ENCODE assay signal across 9 cellular contexts in genomic region chr18:65750421-65751144, GRCh38. TPM values are rescaled to one million over a fixed set of nuclear protein-coding genes. Genes with fewer than 3 reads are reported as not detected.
DNase-seq lines count a peak whose midpoint lies in the region; ATAC-seq and TF ChIP-seq lines count a peak whose summit lies in the region.
"Had no signal": no experiment of that assay in that cellular context is flagged by ENCODE, and none has a peak within 500 bp of the region (broad histone marks: within the 10 kb centered on the region; RNA-seq: fewer than 3 reads in every experiment).

TSS of gene CDH7 (plus strand) at chr18:65751012. CDS start at chr18:65762843, 11,831 bp downstream.

- H3K4me2 ChIP-seq in PC-9: peak within 1 kb of the TSS; percentile 76

- H3K4me1 ChIP-seq in PC-9 (replicated peaks; ENCODE audit: insufficient read depth): no peaks in the 10 kb centered on the region
- peaks cover 4% of the 10 kb centered on the region for H3K4me1 ChIP-seq in iPS-15b (ENCODE audit: control insufficient read depth, insufficient read depth, low read length)
- peaks cover 0 to 3% (median 0%) of the 10 kb centered on the region in 3 donors for H3K4me1 ChIP-seq in skeletal muscle tissue (ENCODE audit: control insufficient read depth in 3 of 3, insufficient read depth in 3 of 3, low read length in 3 of 3)
- peaks cover 15% of the 10 kb centered on the region for H3K4me1 ChIP-seq in body of pancreas

- no TSS peak for BruUV-seq in PC-9 (replicated peaks; lab: Mats Ljungman, UMichigan)

- no peaks in the 10 kb centered on the region for H3K27me3 ChIP-seq in PC-9 (ENCODE audit: insufficient read depth, low read depth)
- H3K27me3 ChIP-seq in iPS-15b (ENCODE audit: control insufficient read depth, insufficient read depth, low read length): peaks cover 39% of the 10 kb centered on the region
- peaks cover 19 to 25% (median 21%) of the 10 kb centered on the region in 3 donors for H3K27me3 ChIP-seq in skeletal muscle tissue (ENCODE audit: control insufficient read depth in 3 of 3, insufficient read depth in 3 of 3, low read length in 3 of 3)
- no peaks in the 10 kb centered on the region for H3K27me3 ChIP-seq in body of pancreas

- no peaks in the 10 kb centered on the region; the same call in 1 of the 2 replicates for H3K9me2 ChIP-seq in PC-9 (ENCODE audit: insufficient read depth)

- no peak for ATAC-seq in body of pancreas
- no peak for ATAC-seq in GM18498 (IDR thresholded peaks at IDR 0.05; ENCODE audit: unreplicated experiment)

- intact Hi-C loops in PC-9 (cut with micrococcal nuclease; ENCODE audit: unreplicated experiment): no loop called here
- intact Hi-C loops in body of pancreas (cut with DNase I): no loop called here

- no peaks in the 10 kb centered on the region for H3K36me3 ChIP-seq in PC-9 (ENCODE audit: low read depth)
- H3K36me3 ChIP-seq in iPS-15b (ENCODE audit: control insufficient read depth, insufficient read depth, low read length): no peaks in the 10 kb centered on the region
- H3K36me3 ChIP-seq in skeletal muscle tissue (ENCODE audit: control insufficient read depth in 3 of 3, insufficient read depth in 3 of 3, low read length in 3 of 3): no peaks in the 10 kb centered on the region
- H3K36me3 ChIP-seq in body of pancreas (replicated peaks in 1 of 2; ENCODE audit: insufficient read depth in 1 of 2, low read depth in 2 of 2): no peaks in the 10 kb centered on the region

- DNase-seq in HT1080 (ENCODE audit: low read depth): peak; percentile 39
- peak in 1 of 2 experiments; percentile 30 for DNase-seq in PC-9
- no peak for DNase-seq in body of pancreas
- DNase-seq in HuH-7 (ENCODE audit: low spot score): no peak
- no peak for DNase-seq in KG1 (lab: John Stamatoyannopoulos, UW)
- DNase-seq: activated naive CD4-positive, alpha-beta T cell had no signal

- TF ChIP-seq POLR2A in body of pancreas (IDR thresholded peaks at IDR 0.05): no peak

- no peaks in the 10 kb centered on the region for H3F3A ChIP-seq in PC-9 (ENCODE audit: insufficient read depth, low read depth)

- peak within 1 kb of the TSS; percentile 56 for H2AFZ ChIP-seq in PC-9

- no peaks in the 10 kb centered on the region for H4K20me1 ChIP-seq in PC-9 (ENCODE audit: insufficient read depth)

- H3K27ac ChIP-seq in PC-9 (no peak within 1 kb of the TSS), skeletal muscle tissue (ENCODE audit: low read depth, low read length) (no peak within 1 kb of the TSS), body of pancreas (no peak within 1 kb of the TSS)

- H3K4me3 ChIP-seq in PC-9 (peak within 1 kb of the TSS; percentile 53; the same call in 1 of the 2 replicates), iPS-15b (ENCODE audit: low read depth, low read length) (peak within 1 kb of the TSS; percentile 92), skeletal muscle tissue (ENCODE audit: low read length in 3 of 3) (peak within 1 kb of the TSS in 2 of 3 donors; percentile 43 to 45), body of pancreas (no peak within 1 kb of the TSS)

- TF ChIP-seq CTCF in PC-9 (conservative IDR thresholded peaks at IDR 0.05): no peak
- TF ChIP-seq CTCF in body of pancreas (IDR thresholded peaks at IDR 0.05): no peak

- no peak within 1 kb of the TSS for H3K9ac ChIP-seq in iPS-15b (ENCODE audit: low read depth, low read length)
- no peak within 1 kb of the TSS for H3K9ac ChIP-seq in skeletal muscle tissue (ENCODE audit: low read depth in 1 of 3, low read length in 3 of 3)

- no peaks in the 10 kb centered on the region for H3K9me3 ChIP-seq in PC-9 (ENCODE audit: insufficient read depth, low read depth)
- H3K9me3 ChIP-seq in iPS-15b (ENCODE audit: control insufficient read depth, insufficient read depth, low read length): no peaks in the 10 kb centered on the region
- no peaks in the 10 kb centered on the region for H3K9me3 ChIP-seq in skeletal muscle tissue (ENCODE audit: control insufficient read depth in 3 of 3, low read length in 3 of 3)
- H3K9me3 ChIP-seq in body of pancreas: no peaks in the 10 kb centered on the region

- 0 to 1% methylated on average over 28 to 79 of the region's 85 CpGs for whole genome bisulfite sequencing in body of pancreas, 2 donors

- POLR2A ChIA-PET in PC-9 (lab: Charles Lee; ENCODE audit: unreplicated experiment): no interaction called here

- CTCF ChIA-PET in PC-9 (lab: Charles Lee): no interaction called here

- H3K79me2 ChIP-seq in PC-9 (ENCODE audit: low read depth): no peaks in the 10 kb centered on the region

RNA-seq across cellular contexts. Expression of gene CDH7, which starts in this region (rescaled TPM):
- total RNA-seq in HT1080 (2014; rRNA removed; shearing (Covaris generic)): 0.67 and 1.5 TPM in 2 replicates
- 0.21 and 0.42 TPM in 2 replicates for polyA plus RNA-seq in HT1080 (2015; cell fraction: cytosol; rRNA removed)
- 0.66 and 0.78 TPM in 2 replicates for polyA plus RNA-seq in HT1080 (2015; cell fraction: nucleus; rRNA removed)
- total RNA-seq in PC-9 (2021) (not detected in 2 replicates), skeletal muscle tissue (0.52 TPM), body of pancreas (not detected)

Comparison
In these comparisons a context has a peak if more than half of its experiments do, and no peak if none do; other contexts are left out.
1. H3K4me3 ChIP-seq: peak in PC-9 (single experiment), iPS-15b (single experiment) and skeletal muscle tissue (2 of 3); none in body of pancreas (0 of 2).